ENCODE assay signal across 15 cellular contexts in the genomic region with DNA sequence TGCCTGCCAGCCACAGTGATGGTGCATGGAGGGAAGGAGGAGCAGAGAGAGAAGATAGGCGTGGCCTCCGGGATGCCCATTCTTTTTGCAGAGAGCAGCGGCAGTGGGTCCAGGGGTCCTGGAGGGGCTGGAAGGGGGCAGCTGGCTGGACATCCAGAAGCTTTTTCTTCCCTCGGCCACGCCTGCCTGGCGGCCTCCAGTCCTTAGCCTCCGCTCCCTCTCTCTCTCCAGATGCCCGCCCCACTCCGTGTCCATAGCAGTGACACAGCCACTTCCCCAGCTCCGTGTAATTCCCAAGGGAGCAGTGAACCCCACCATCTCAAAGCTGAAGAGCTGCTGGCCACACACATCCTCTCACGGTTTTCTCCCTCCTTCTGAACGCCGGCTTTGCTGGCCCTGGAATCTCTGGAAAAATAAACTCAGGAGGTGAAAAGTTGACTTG. TPM values are rescaled to one million over a fixed set of nuclear protein-coding genes. Genes with fewer than 3 reads are reported as not detected.
DNase-seq lines count a peak whose midpoint lies in the region; ATAC-seq, FAIRE-seq and TF ChIP-seq lines count a peak whose summit lies in the region.
"Had no signal": no experiment of that assay in that cellular context is flagged by ENCODE, and none has a peak within 500 bp of the region (broad histone marks: within the 10 kb centered on the region; RNA-seq: fewer than 3 reads in every experiment).

No MANE protein-coding gene starts in this region.

- 69 to 77% (median 76%) methylated on average over 8 to 13 of the region's 13 CpGs for WGBS in small intestine, 3 donors

- FAIRE-seq in bronchial epithelial cell (lab: Jason Lieb, UNC) (peak; percentile 47), small intestine (lab: Jason Lieb, UNC) (no peak)
- FAIRE-seq: pancreas had no signal

- no peak for ATAC-seq in activated CD4-positive, CD25-positive, alpha-beta regulatory T cell treated with anti-CD3 and anti-CD28 coated beads, Interleukin-2, amount 50 U/mL, for 24 hours
- ATAC-seq: activated naive CD8-positive, alpha-beta T cell treated with anti-CD3 and anti-CD28 coated beads, Interleukin-2, amount 50 U/mL, for 24 hours; CD8-positive, alpha-beta T cell; esophagus mucosa; pancreas had no signal

- H3K4me1 ChIP-seq in small intestine (ENCODE audit: control insufficient read depth in 2 of 2, insufficient read depth in 1 of 2, low read depth in 1 of 2, low read length in 1 of 2) = peaks cover 0 to 6% of the 10 kb centered on the region in 2 donors

- H3K9me3 ChIP-seq in small intestine (ENCODE audit: control insufficient read depth, low read depth) = no peaks in the 10 kb centered on the region
- H3K9me3 ChIP-seq: pancreas had no signal

- H3K4me3 ChIP-seq in bronchial epithelial cell (ENCODE audit: low read depth, low read length) (no peak overlapping the region), small intestine (ENCODE audit: low read depth in 1 of 2, low read length in 2 of 2) (no peak overlapping the region)
- H3K4me3 ChIP-seq: pancreas had no signal

- TF ChIP-seq CTCF in bronchial epithelial cell (IDR thresholded peaks at IDR 0.05; ENCODE audit: insufficient read depth, low read length, severe bottlenecking) = no peak

- peak; percentile 64 for DNase-seq in GM04504 (ENCODE audit: low read depth)
- DNase-seq in bronchial epithelial cell (ENCODE audit: low read depth) = no peak
- DNase-seq in small intestine = no peak
- no peak for DNase-seq in NCI-H2029 (lab: John Stamatoyannopoulos, UW)
- no peak for DNase-seq in NCI-H524 (lab: John Stamatoyannopoulos, UW)
- DNase-seq: activated naive CD8-positive, alpha-beta T cell treated with anti-CD3 and anti-CD28 coated beads, Interleukin-2, amount 50 U/mL, for 24 hours; CD8-positive, alpha-beta T cell; KBM-7; NCI-H187 treated with DMSO at 0.1 percent for 48 hours; pancreas; trophoblast cell had no signal

- H3K27ac ChIP-seq in layer of hippocampus (ENCODE audit: low read depth, low read length) (peak overlapping the region; percentile 64), temporal lobe (ENCODE audit: low read depth, low read length) (peak overlapping the region; percentile 59), small intestine (ENCODE audit: low read depth in 1 of 2, low read length in 1 of 2) (peak overlapping the region in 1 of 2 donors; percentile 38)
- H3K27ac ChIP-seq: pancreas had no signal

- H3K27me3 ChIP-seq in bronchial epithelial cell (ENCODE audit: control insufficient read depth, insufficient read depth, low read length) = no peaks in the 10 kb centered on the region
- H3K27me3 ChIP-seq in layer of hippocampus (ENCODE audit: control insufficient read depth, insufficient read depth, low read length) = no peaks in the 10 kb centered on the region
- no peaks in the 10 kb centered on the region for H3K27me3 ChIP-seq in small intestine (ENCODE audit: control insufficient read depth in 2 of 2, insufficient read depth in 2 of 2, low read length in 2 of 2)
- H3K27me3 ChIP-seq: pancreas had no signal

- H3K36me3 ChIP-seq in bronchial epithelial cell (ENCODE audit: control insufficient read depth, insufficient read depth, low read length) = peaks cover 2% of the 10 kb centered on the region
- no peaks in the 10 kb centered on the region for H3K36me3 ChIP-seq in small intestine (ENCODE audit: control insufficient read depth in 2 of 2, insufficient read depth in 2 of 2, low read length in 2 of 2)
- H3K36me3 ChIP-seq: pancreas had no signal

RNA-seq across cellular contexts. Expression of gene CDC42EP4, which starts 26.3 kb away (rescaled TPM):
- total RNA-seq in bronchial epithelial cell = 16.8 and 29.3 TPM in 2 replicates
- 59.3 TPM for total RNA-seq in temporal lobe
- 10 to 100 TPM; 46.5 to 60.8 (median 57.4) TPM for polyA plus RNA-seq in small intestine
